In genomic region chr7:158991824-158992621, GRCh38 we compare ENCODE assay signal across 26 cellular contexts.
DNase-seq lines count a peak whose midpoint lies in the region; ATAC-seq, FAIRE-seq and TF ChIP-seq lines count a peak whose summit lies in the region.
"Had no signal": no experiment of that assay in that cellular context is flagged by ENCODE, and none has a peak within 500 bp of the region (broad histone marks: within the 10 kb centered on the region; RNA-seq: fewer than 3 reads in every experiment).

No MANE protein-coding gene starts in this region.

- H3K4me3 Mint-ChIP-seq in CD4-positive, CD25-positive, alpha-beta regulatory T cell, result peak overlapping the region in 2 of 4 donors; percentile 5 to 34
- peak overlapping the region in 2 of 3 donors; percentile 48 to 49 for H3K4me3 Mint-ChIP-seq in T-cell
- H3K4me3 Mint-ChIP-seq: activated CD8-positive, alpha-beta T cell treated with anti-CD3 and anti-CD28 coated beads, Interleukin-2, amount 10 ng/mL, durations not matched to agents 7 days and 5 days; activated naive CD8-positive, alpha-beta T cell treated with anti-CD3 and anti-CD28 coated beads, Interleukin-2, amount 50 U/mL, for 24 hours; stimulated activated naive B cell treated with anti-CD40 and anti-IgM and Interleukin-4, amounts not matched to agents 10 μg/mL and 1 μg/mL and 100 μg/mL, for 72 hours; T-helper 1 cell treated with Interleukin-12 subunit alpha and Interleukin-12 subunit beta and Interleukin-4 antibody, amounts not matched to agents 30 μg/mL and 1 μg/mL, for 36 hours had no signal

- H3K4me1 ChIP-seq in BLaER1, result peaks cover 6% of the 10 kb centered on the region; the same call in 1 of the 2 replicates
- H3K4me1 ChIP-seq in CD4-positive, CD25-positive, alpha-beta regulatory T cell (ENCODE audit: control insufficient read depth, insufficient read depth, low read length, poor library complexity, severe bottlenecking), result no peaks in the 10 kb centered on the region
- H3K4me1 ChIP-seq in lower lobe of right lung, result no peaks in the 10 kb centered on the region
- H3K4me1 ChIP-seq: breast epithelium, transverse colon had no signal

- no peak overlapping the region for H3K27ac Mint-ChIP-seq in CD4-positive, CD25-positive, alpha-beta regulatory T cell
- H3K27ac Mint-ChIP-seq in T-cell, result peak overlapping the region in 1 of 2 donors; percentile 56
- H3K27ac Mint-ChIP-seq: activated CD8-positive, alpha-beta T cell treated with anti-CD3 and anti-CD28 coated beads, Interleukin-2, amount 10 ng/mL, durations not matched to agents 7 days and 5 days; activated naive CD8-positive, alpha-beta T cell treated with anti-CD3 and anti-CD28 coated beads, Interleukin-2, amount 50 U/mL, for 24 hours; stimulated activated naive B cell treated with anti-CD40 and anti-IgM and Interleukin-4, amounts not matched to agents 10 μg/mL and 1 μg/mL and 100 μg/mL, for 72 hours; T-helper 1 cell treated with Interleukin-12 subunit alpha and Interleukin-12 subunit beta and Interleukin-4 antibody, amounts not matched to agents 30 μg/mL and 1 μg/mL, for 36 hours had no signal

- H3K9ac ChIP-seq in BLaER1, result no peak overlapping the region

- CTCF ChIA-PET in T-cell (lab: Charles Lee), result interaction anchor here (0.5 to 1.4 kb wide), 3 partner anchors 15 to 295 kb away, joined by 3 to 4 read pairs (median 4); no protein-coding TSS in a partner anchor

- peaks cover 0 to 11% (median 5%) of the 10 kb centered on the region in 7 donors for H3K9me3 Mint-ChIP-seq in CD4-positive, CD25-positive, alpha-beta regulatory T cell
- H3K9me3 Mint-ChIP-seq in T-cell, result peaks cover 5 to 11% (median 7%) of the 10 kb centered on the region in 3 donors

- H4K20me1 ChIP-seq in BLaER1, result no peaks in the 10 kb centered on the region

- H3K4me1 Mint-ChIP-seq in CD4-positive, CD25-positive, alpha-beta regulatory T cell, result peaks cover 0 to 19% (median 3%) of the 10 kb centered on the region in 4 donors
- peaks cover 15 to 21% (median 19%) of the 10 kb centered on the region in 3 donors for H3K4me1 Mint-ChIP-seq in T-cell

- H3K4me3 ChIP-seq in BLaER1 (no peak overlapping the region), lower lobe of right lung (peak overlapping the region; percentile 19)
- no peak overlapping the region for H3K4me3 ChIP-seq in CD4-positive, CD25-positive, alpha-beta regulatory T cell (ENCODE audit: low read depth, low read length)
- H3K4me3 ChIP-seq: breast epithelium, gastroesophageal sphincter, transverse colon had no signal

- no peak for DNase-seq in CD4-positive, CD25-positive, alpha-beta regulatory T cell
- DNase-seq in T-cell (peak in 27 of 34 experiments; percentile 6 to 73 (median 30)), lower lobe of right lung (peak; percentile 73), frontal cortex (ENCODE audit: low spot score in 2 of 2) (no peak), iPS-NIHi7 (ENCODE audit: extremely low spot score) (no peak), posterior vena cava (ENCODE audit: low spot score) (no peak)
- DNase-seq: activated CD8-positive, alpha-beta T cell treated with anti-CD3 and anti-CD28 coated beads, Interleukin-2, amount 10 ng/mL, durations not matched to agents 7 days and 5 days; activated naive CD8-positive, alpha-beta T cell treated with anti-CD3 and anti-CD28 coated beads, Interleukin-2, amount 50 U/mL, for 24 hours; activated T-cell treated with anti-CD3 and anti-CD28 coated beads, Interleukin-2, amount 50 U/mL, for 48 hours; dermis blood vessel endothelial cell; Karpas-422; NCI-H1048; NCI-H2029 treated with DMSO at 0.1 percent for 48 hours; NCI-H510A treated with DMSO at 0.1 percent for 48 hours; nucleus accumbens; retina; stimulated activated CD4-positive, alpha-beta T cell treated with anti-CD3 and anti-CD28 coated beads, Interleukin-15, amount 100 ng/mL, for 24 hours; stimulated activated naive B cell treated with anti-CD40 and anti-IgM and Interleukin-4, amounts not matched to agents 10 μg/mL and 1 μg/mL and 100 μg/mL, for 72 hours; transverse colon had no signal

- H3K36me3 ChIP-seq in BLaER1 (no peaks in the 10 kb centered on the region), lower lobe of right lung (no peaks in the 10 kb centered on the region)
- H3K36me3 ChIP-seq in CD4-positive, CD25-positive, alpha-beta regulatory T cell (ENCODE audit: control insufficient read depth, insufficient read depth, low read length), result no peaks in the 10 kb centered on the region
- H3K36me3 ChIP-seq: breast epithelium, gastroesophageal sphincter, transverse colon had no signal

- POLR2A ChIA-PET in T-cell (lab: Charles Lee), result no interaction called here

- intact Hi-C loops in lower lobe of right lung (cut with DNase I) (no loop called here), posterior vena cava (cut with DNase I) (no loop called here)

- H3K27me3 Mint-ChIP-seq in CD4-positive, CD25-positive, alpha-beta regulatory T cell, result peaks cover 34% of the 10 kb centered on the region
- H3K27me3 Mint-ChIP-seq in T-cell, result peaks cover 21 to 43% of the 10 kb centered on the region in 2 donors

- H3K27me3 ChIP-seq in BLaER1 (no peaks in the 10 kb centered on the region), lower lobe of right lung (ENCODE audit: low read depth) (peaks cover 53% of the 10 kb centered on the region)
- peaks cover 9% of the 10 kb centered on the region for H3K27me3 ChIP-seq in CD4-positive, CD25-positive, alpha-beta regulatory T cell (ENCODE audit: control insufficient read depth, insufficient read depth, low read length)

- H3K27ac ChIP-seq in BLaER1, result no peak overlapping the region
- no peak overlapping the region for H3K27ac ChIP-seq in CD4-positive, CD25-positive, alpha-beta regulatory T cell (ENCODE audit: insufficient read depth, low read length, poor library complexity, severe bottlenecking)
- H3K27ac ChIP-seq in lower lobe of right lung, result no peak overlapping the region
- H3K27ac ChIP-seq: breast epithelium, gastroesophageal sphincter, transverse colon had no signal

- FAIRE-seq in frontal cortex (lab: Jason Lieb, UNC), result no peak
- FAIRE-seq: GM18507, HTR-8/SVneo had no signal

- ATAC-seq in CD4-positive, CD25-positive, alpha-beta regulatory T cell (ENCODE audit: low read depth in 2 of 2), result peak; percentile 34 to 70
- peak; percentile 77 to 94 (median 81) for ATAC-seq in T-cell (replicated peaks in 1 of 4)
- peak; percentile 91 to 93 for ATAC-seq in lower lobe of right lung
- no peak for ATAC-seq in GM18498 (IDR thresholded peaks at IDR 0.05; ENCODE audit: unreplicated experiment)
- ATAC-seq: activated CD8-positive, alpha-beta T cell treated with anti-CD3 and anti-CD28 coated beads, Interleukin-2, amount 10 ng/mL, durations not matched to agents 7 days and 5 days; activated naive CD8-positive, alpha-beta T cell treated with anti-CD3 and anti-CD28 coated beads, Interleukin-2, amount 50 U/mL, for 24 hours; gastroesophageal sphincter; stimulated activated naive B cell treated with anti-CD40 and anti-IgM and Interleukin-4, amounts not matched to agents 10 μg/mL and 1 μg/mL and 100 μg/mL, for 72 hours had no signal

- H3K36me3 Mint-ChIP-seq in CD4-positive, CD25-positive, alpha-beta regulatory T cell, result no peaks in the 10 kb centered on the region
- H3K36me3 Mint-ChIP-seq in T-cell, result peaks cover 4% of the 10 kb centered on the region

- H3K4me2 ChIP-seq in BLaER1, result peak overlapping the region; percentile 36

- no peak for TF ChIP-seq CTCF in lower lobe of right lung (IDR thresholded peaks at IDR 0.05)

- H3K9me3 ChIP-seq in BLaER1 (peaks cover 44% of the 10 kb centered on the region), lower lobe of right lung (no peaks in the 10 kb centered on the region)
- peaks cover 3 to 6% of the 10 kb centered on the region in 2 experiments for H3K9me3 ChIP-seq in CD4-positive, CD25-positive, alpha-beta regulatory T cell (ENCODE audit: control insufficient read depth in 2 of 2, low read length in 2 of 2)
- H3K9me3 ChIP-seq: transverse colon had no signal

Comparison
In these comparisons a context has a peak if more than half of its experiments do, and no peak if none do; other contexts are left out.
1. DNase-seq: peak in T-cell (27 of 34) and lower lobe of right lung (single experiment); none in CD4-positive, CD25-positive, alpha-beta regulatory T cell (0 of 3), frontal cortex (0 of 2), iPS-NIHi7 (single experiment) and posterior vena cava (single experiment).